ENCODE assay signal across 24 cellular contexts in genomic region chr9:83069651-83070050, GRCh38. TPM values are rescaled to one million over a fixed set of nuclear protein-coding genes. Genes with fewer than 3 reads are reported as not detected.
"Had no signal": no experiment of that assay in that cellular context is flagged by ENCODE, and none has a peak within 500 bp of the region (broad histone marks: within the 10 kb centered on the region; RNA-seq: fewer than 3 reads in every experiment).

No MANE protein-coding gene starts in this region.

- H3K27ac ChIP-seq: RWPE1 had no signal

- H3K9me3 ChIP-seq: SK-N-SH had no signal

- ATAC-seq: Panc1, PC-3 had no signal

- H3K4me2 ChIP-seq: SK-N-SH had no signal

- H3K9me2 ChIP-seq: SK-N-SH had no signal

- DNase-seq: KBM-7, MV-4-11, NCI-H1048, NCI-H1105, NCI-H1417, NCI-H1436 treated with DMSO at 0.1 percent for 48 hours, NCI-H1694, NCI-H1930, NCI-H2081, NCI-H2107, NCI-H2227 treated with DMSO at 0.1 percent for 48 hours, NCI-H446, NCI-H510A, NCI-H524 treated with DMSO at 0.1 percent for 48 hours, NCI-H69, NCI-H774, SHP77, SK-N-SH, SW 1271 had no signal

- H3K9ac ChIP-seq: SK-N-SH had no signal

RNA-seq across cellular contexts. Expression of gene RASEF, which starts 6.7 kb away (rescaled TPM):
- total RNA-seq: LHCN-M2, OCI-LY7 had no signal
- polyA plus RNA-seq: SK-N-SH had no signal
